Comparison of ENCODE assay signal across 8 cellular contexts in genomic region chr2:190649035-190649797, GRCh38. TPM values are rescaled to one million over a fixed set of nuclear protein-coding genes. Genes with fewer than 3 reads are reported as not detected.
DNase-seq lines count a peak whose midpoint lies in the region; ATAC-seq and TF ChIP-seq lines count a peak whose summit lies in the region.

Gene NAB1, plus strand, starts transcription at chr2:190649083. Its CDS starts 10,094 bp downstream, at chr2:190659177.

- intact Hi-C loops in activated B cell treated with CpG ODN at 0.5 μM for 24 hours (cut with micrococcal nuclease): loop anchor here (1.0 to 10.0 kb wide), 8 partner anchors 70 to 1208 kb away; partner anchors contain the start of genes ASNSD1, MFSD6, NABP1 and NEMP2

- DNase-seq in ELF-1 (ENCODE audit: low read depth, low spot score) (peak; percentile 51), LHCN-M2 (ENCODE audit: low read depth) (no peak), activated B cell treated with CpG ODN at 0.5 μM for 24 hours (peak; percentile 71), caudate nucleus (lab: John Stamatoyannopoulos, UW) (peak in 39 of 61 donors; percentile 17 to 84 (median 62)), left kidney (ENCODE audit: low read depth, low spot score) (peak; percentile 88), NCI-H524 treated with DMSO at 0.1 percent for 48 hours (lab: John Stamatoyannopoulos, UW) (no peak)
- DNase-seq in stimulated activated CD4-positive, alpha-beta T cell treated with anti-CD3 and anti-CD28 coated beads, Interleukin-2, amount 100 ng/mL, for 4 hours (ENCODE audit: low read depth): peak; percentile 74

- H3K36me3 Mint-ChIP-seq in activated B cell treated with CpG ODN at 0.5 μM for 24 hours (ENCODE audit: low read depth): peaks cover 5% of the 10 kb centered on the region

- peak within 1 kb of the TSS; percentile 83 for H3K27ac ChIP-seq in caudate nucleus (ENCODE audit: low read depth, low read length)

- TF ChIP-seq CTCF in activated B cell treated with CpG ODN at 0.5 μM for 24 hours (IDR thresholded peaks at IDR 0.05): no peak

- POLR2A ChIA-PET in activated B cell treated with CpG ODN at 0.5 μM for 24 hours (lab: Charles Lee): interaction anchor here (0.5 to 2.1 kb wide), 13 partner anchors 12 to 886 kb away, joined by 3 to 34 read pairs (median 10); partner anchors contain the start of gene NEMP2

- CTCF ChIA-PET in activated B cell treated with CpG ODN at 0.5 μM for 24 hours (lab: Charles Lee): no interaction called here

- H3K9me3 Mint-ChIP-seq in activated B cell treated with CpG ODN at 0.5 μM for 24 hours: no peaks in the 10 kb centered on the region

- no peaks in the 10 kb centered on the region for H3K27me3 Mint-ChIP-seq in activated B cell treated with CpG ODN at 0.5 μM for 24 hours

- ATAC-seq in GM21723 (IDR thresholded peaks at IDR 0.05; ENCODE audit: unreplicated experiment) (peak; percentile 57), activated B cell treated with CpG ODN at 0.5 μM for 24 hours (ENCODE audit: low read depth) (peak; percentile 49)

- peaks cover 22% of the 10 kb centered on the region for H3K4me1 Mint-ChIP-seq in activated B cell treated with CpG ODN at 0.5 μM for 24 hours

- peak within 1 kb of the TSS; percentile 91 for H3K4me3 Mint-ChIP-seq in activated B cell treated with CpG ODN at 0.5 μM for 24 hours

- H3K27ac Mint-ChIP-seq in activated B cell treated with CpG ODN at 0.5 μM for 24 hours: peak within 1 kb of the TSS; percentile 80

RNA-seq across cellular contexts. Expression of gene NAB1, which starts in this region (rescaled TPM):
- total RNA-seq in LHCN-M2 (2014; rRNA removed) (39.4 and 43.1 TPM in 2 replicates), activated B cell treated with CpG ODN at 0.5 μM for 24 hours (26.9 and 31.3 TPM in 2 replicates)
- polyA plus RNA-seq in LHCN-M2 (2012): 8.9 TPM

Comparison
In these comparisons a context has a peak if more than half of its experiments do, and no peak if none do; other contexts are left out.
1. DNase-seq: peak in ELF-1 (single experiment), activated B cell treated with CpG ODN at 0.5 μM for 24 hours (single experiment), caudate nucleus (39 of 61), left kidney (single experiment) and stimulated activated CD4-positive, alpha-beta T cell treated with anti-CD3 and anti-CD28 coated beads, Interleukin-2, amount 100 ng/mL, for 4 hours (single experiment); none in LHCN-M2 (single experiment) and NCI-H524 treated with DMSO at 0.1 percent for 48 hours (single experiment).